9 cellular contexts compared by ENCODE assay signal in the genomic region with DNA sequence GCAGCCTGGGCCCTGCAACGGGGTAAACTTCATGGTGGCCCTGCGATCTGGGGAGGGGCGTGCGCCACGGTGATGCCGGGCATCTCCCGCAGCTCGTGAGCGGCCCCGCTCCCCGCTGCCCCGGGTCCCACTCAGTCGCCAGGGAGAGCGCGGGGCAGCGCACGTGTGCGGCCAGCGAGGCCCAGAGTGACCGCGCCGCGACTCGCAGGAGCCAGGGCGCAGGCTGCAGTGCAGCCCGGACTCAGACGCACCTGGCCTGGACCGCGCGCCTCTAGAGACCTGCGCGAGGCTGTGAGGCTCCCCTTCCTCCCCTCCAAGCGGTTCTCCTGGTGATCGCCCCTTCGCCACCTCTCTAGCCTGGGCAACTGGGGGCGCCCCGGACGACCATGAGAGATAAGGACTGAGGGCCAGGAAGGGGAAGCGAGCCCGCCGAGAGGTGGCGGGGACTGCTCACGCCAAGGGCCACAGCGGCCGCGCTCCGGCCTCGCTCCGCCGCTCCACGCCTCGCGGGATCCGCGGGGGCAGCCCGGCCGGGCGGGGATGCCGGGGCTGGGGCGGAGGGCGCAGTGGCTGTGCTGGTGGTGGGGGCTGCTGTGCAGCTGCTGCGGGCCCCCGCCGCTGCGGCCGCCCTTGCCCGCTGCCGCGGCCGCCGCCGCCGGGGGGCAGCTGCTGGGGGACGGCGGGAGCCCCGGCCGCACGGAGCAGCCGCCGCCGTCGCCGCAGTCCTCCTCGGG. TPM values are rescaled to one million over a fixed set of nuclear protein-coding genes. Genes with fewer than 3 reads are reported as not detected.
A peak's percentile ranks its signal among the peaks of the same experiment; 100 is the strongest.
DNase-seq lines count a peak whose midpoint lies in the region; ATAC-seq, FAIRE-seq and TF ChIP-seq lines count a peak whose summit lies in the region.
"Had no signal": no experiment of that assay in that cellular context is flagged by ENCODE, and none has a peak within 500 bp of the region (broad histone marks: within the 10 kb centered on the region; RNA-seq: fewer than 3 reads in every experiment).

No MANE protein-coding gene starts in this region.

- H3K27ac ChIP-seq in HUES6 (ENCODE audit: low read depth, low read length) (no peak overlapping the region), ascending aorta (no peak overlapping the region), keratinocyte (ENCODE audit: control insufficient read depth, insufficient read depth, low read length) (no peak overlapping the region), suprapubic skin (no peak overlapping the region)

- no peak for FAIRE-seq in keratinocyte (lab: Jason Lieb, UNC)
- FAIRE-seq: islet of Langerhans had no signal

- H3K4me2 ChIP-seq in keratinocyte (ENCODE audit: control insufficient read depth, extremely low read depth, insufficient read depth, low read depth, low read length), result peak overlapping the region; percentile 77

- in situ Hi-C loops in GM13976 (cut with MboI; ENCODE audit: low sequenced_read_pairs, unreplicated experiment), result loop anchor here (10.0 kb wide), 1 partner anchor 258 kb away; no protein-coding TSS in a partner anchor

- H3K4me3 ChIP-seq in AG10803 (ENCODE audit: low read length), result peak overlapping the region; percentile 64
- H3K4me3 ChIP-seq in HUES6 (ENCODE audit: low read depth, low read length), result peak overlapping the region; percentile 70
- H3K4me3 ChIP-seq in ascending aorta, result peak overlapping the region; percentile 54 to 90
- peak overlapping the region; percentile 38 to 69 (median 65) for H3K4me3 ChIP-seq in keratinocyte (ENCODE audit: control insufficient read depth in 2 of 3, extremely low read depth in 1 of 3, insufficient read depth in 2 of 3, low read depth in 1 of 3, low read length in 3 of 3)
- H3K4me3 ChIP-seq in suprapubic skin, result peak overlapping the region; percentile 58

- intact Hi-C loops in ascending aorta (cut with DNase I), result loop anchor here (5.0 to 10.0 kb wide), 2 partner anchors 336 to 488 kb away; a partner anchor contains a TSS

- 0% methylated on average over 2 of the region's 84 CpGs for WGBS in suprapubic skin

- dilution Hi-C loops in keratinocyte (cut with MboI; ENCODE audit: extremely low pct_ligation_motif_present, low sequenced_read_pairs), result no loop called here

- TF ChIP-seq CTCF in AG10803 (conservative IDR thresholded peaks at IDR 0.05; ENCODE audit: low read length) (no peak), ascending aorta (IDR thresholded peaks at IDR 0.05) (no peak), keratinocyte (optimal IDR thresholded peaks at IDR 0.05 in 1 of 3, IDR thresholded peaks at IDR 0.05 in 1 of 3, conservative IDR thresholded peaks at IDR 0.05 in 1 of 3; ENCODE audit: extremely low read depth in 1 of 3, insufficient read depth in 2 of 3, low read length in 3 of 3) (no peak), suprapubic skin (IDR thresholded peaks at IDR 0.05) (no peak), GM13976 (IDR thresholded peaks at IDR 0.05; ENCODE audit: borderline replicate concordance, control extremely low read depth, extremely low read depth, insufficient read depth, missing control alignments) (no peak)

- H3K27me3 ChIP-seq in HUES6 (ENCODE audit: control insufficient read depth, insufficient read depth, low read length) (peaks cover 88% of the 10 kb centered on the region), ascending aorta (peaks cover 17% of the 10 kb centered on the region), keratinocyte (ENCODE audit: control insufficient read depth, extremely low read depth, insufficient read depth, low read length) (peaks cover 66% of the 10 kb centered on the region), suprapubic skin (peaks cover 78% of the 10 kb centered on the region)

- H3K9me1 ChIP-seq in keratinocyte (ENCODE audit: control insufficient read depth, extremely low read depth, insufficient read depth, low read length), result no peaks in the 10 kb centered on the region

- H3K9me3 ChIP-seq in HUES6 (ENCODE audit: control insufficient read depth, insufficient read depth, low read depth, low read length), result no peaks in the 10 kb centered on the region
- no peaks in the 10 kb centered on the region for H3K9me3 ChIP-seq in ascending aorta
- no peaks in the 10 kb centered on the region for H3K9me3 ChIP-seq in keratinocyte (ENCODE audit: control insufficient read depth, low read depth, low read length)
- no peaks in the 10 kb centered on the region for H3K9me3 ChIP-seq in suprapubic skin

- H3K36me3 ChIP-seq in HUES6 (ENCODE audit: control insufficient read depth, insufficient read depth, low read length), result no peaks in the 10 kb centered on the region
- H3K36me3 ChIP-seq in ascending aorta, result no peaks in the 10 kb centered on the region
- H3K36me3 ChIP-seq in keratinocyte (ENCODE audit: control insufficient read depth in 2 of 2, extremely low read depth in 1 of 2, insufficient read depth in 2 of 2, low read length in 2 of 2), result no peaks in the 10 kb centered on the region
- H3K36me3 ChIP-seq in suprapubic skin, result no peaks in the 10 kb centered on the region

- H4K20me1 ChIP-seq in keratinocyte (ENCODE audit: control insufficient read depth, extremely low read depth, insufficient read depth, low read length), result no peaks in the 10 kb centered on the region

- H3K9ac ChIP-seq in HUES6 (ENCODE audit: low read length), result peak overlapping the region; percentile 34
- H3K9ac ChIP-seq in keratinocyte (ENCODE audit: control insufficient read depth, extremely low read depth, insufficient read depth, low read length), result no peak overlapping the region

- TF ChIP-seq EP300 in suprapubic skin (IDR thresholded peaks at IDR 0.05), result no peak

- peaks cover 29% of the 10 kb centered on the region for H3K4me1 ChIP-seq in HUES6 (ENCODE audit: control insufficient read depth, insufficient read depth, low read length)
- peaks cover 20 to 21% of the 10 kb centered on the region in 2 donors for H3K4me1 ChIP-seq in ascending aorta
- peaks cover 25% of the 10 kb centered on the region for H3K4me1 ChIP-seq in keratinocyte (ENCODE audit: control insufficient read depth, extremely low read depth, insufficient read depth, low read length)
- peaks cover 45% of the 10 kb centered on the region for H3K4me1 ChIP-seq in suprapubic skin

- DNase-seq in AG10803 (ENCODE audit: low read depth) (no peak), ascending aorta (ENCODE audit: low spot score in 2 of 2) (no peak), keratinocyte (ENCODE audit: low read depth, low spot score) (no peak), suprapubic skin (ENCODE audit: low spot score in 2 of 2) (no peak), GM13976 (ENCODE audit: low spot score) (no peak)

- H2AFZ ChIP-seq in keratinocyte (ENCODE audit: control insufficient read depth, low read length), result peak overlapping the region; percentile 74

- no peak for TF ChIP-seq POLR2A in suprapubic skin (IDR thresholded peaks at IDR 0.05)

- ATAC-seq in GM18867 (IDR thresholded peaks at IDR 0.05; ENCODE audit: unreplicated experiment) (peak; percentile 26), HG02623 (IDR thresholded peaks at IDR 0.05; ENCODE audit: unreplicated experiment) (no peak)

- no peaks in the 10 kb centered on the region for H3K79me2 ChIP-seq in keratinocyte (ENCODE audit: control insufficient read depth, insufficient read depth, low read length)

RNA-seq across cellular contexts. Expression of a gene that starts 0.7 kb away (rescaled TPM):
- total RNA-seq in ascending aorta, result 16.0 TPM
- 0.05 to 0.48 TPM (median 0.09 TPM) in 3 replicates for polyA plus RNA-seq in keratinocyte
- 0.50 TPM for polyA plus RNA-seq in keratinocyte (2011; ENCODE audit: low read depth)
- polyA plus RNA-seq in keratinocyte (2011; cell fraction: cytosol; rRNA removed), result 0.04 and 0.15 TPM in 2 replicates
- 0.08 and 0.17 TPM in 2 replicates for polyA plus RNA-seq in keratinocyte (2011; cell fraction: nucleus; rRNA removed)
- polyA plus RNA-seq in keratinocyte (2012; ENCODE audit: low replicate concordance), result 0.36 and 0.90 TPM in 2 replicates
- polyA minus RNA-seq in keratinocyte, result 0.22 TPM in 1 of 3 replicates, not detected in the others
- polyA minus RNA-seq in keratinocyte (2011; cell fraction: cytosol; rRNA and poly(A)+ RNA removed), result not detected
- polyA minus RNA-seq in keratinocyte (2011; cell fraction: nucleus; rRNA and poly(A)+ RNA removed), result 0.21 TPM in 1 of 2 replicates, not detected in the other
- 1 to 10 TPM; 1.8 to 7.4 (median 3.8) TPM for total RNA-seq in suprapubic skin
